Comparison of ENCODE assay signal across 8 cellular contexts in the genomic region with DNA sequence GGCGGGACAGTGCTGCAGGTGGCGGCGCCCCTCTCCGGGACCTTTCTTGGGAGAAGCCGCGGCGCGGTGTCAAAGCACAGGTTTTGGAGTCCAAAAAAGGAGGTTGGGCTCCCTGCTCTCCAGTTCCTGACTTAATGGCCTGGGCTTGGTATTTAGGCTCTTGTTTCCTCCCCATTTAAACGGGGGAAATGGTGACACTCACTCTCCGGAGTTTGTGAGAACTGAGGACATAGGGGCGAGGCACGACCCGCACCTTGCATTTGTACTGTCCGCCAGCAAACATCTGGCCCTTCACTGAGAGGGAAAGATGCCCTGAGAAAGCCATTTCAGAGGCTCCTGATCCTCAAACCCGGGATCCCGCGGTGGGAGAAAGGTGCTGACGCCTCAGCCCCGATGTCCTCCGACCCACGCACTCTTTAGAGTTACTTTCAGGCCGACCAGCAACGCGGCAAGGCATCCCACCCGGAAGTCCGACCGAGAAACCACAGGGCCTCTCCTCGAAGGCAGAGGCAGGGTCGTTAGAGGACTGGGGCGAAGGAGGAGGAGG. TPM values are rescaled to one million over a fixed set of nuclear protein-coding genes. Genes with fewer than 3 reads are reported as not detected.
DNase-seq lines count a peak whose midpoint lies in the region; TF ChIP-seq lines count a peak whose summit lies in the region.

No MANE protein-coding gene starts in this region.

- H3K36me3 ChIP-seq in SJSA1 (peaks cover 5% of the 10 kb centered on the region), mesodermal cell (ENCODE audit: control insufficient read depth, insufficient read depth, low read length) (peaks cover 9% of the 10 kb centered on the region), tibial nerve (peaks cover 0 to 3% (median 0%) of the 10 kb centered on the region in 3 donors)

- TF ChIP-seq EP300 in tibial nerve (IDR thresholded peaks at IDR 0.05): no peak

- H3K9me3 ChIP-seq in SJSA1 (replicated peaks) (no peaks in the 10 kb centered on the region), mesodermal cell (ENCODE audit: control insufficient read depth, low read length) (no peaks in the 10 kb centered on the region), tibial nerve (no peaks in the 10 kb centered on the region)

- H3K4me1 ChIP-seq in SJSA1 (replicated peaks) (peaks cover 16% of the 10 kb centered on the region), mesodermal cell (ENCODE audit: control insufficient read depth, insufficient read depth, low read length, poor library complexity, severe bottlenecking) (peaks cover 10% of the 10 kb centered on the region), tibial nerve (peaks cover 0 to 30% (median 7%) of the 10 kb centered on the region in 4 donors)

- no peak for TF ChIP-seq CTCF in coronary artery (IDR thresholded peaks at IDR 0.05)
- TF ChIP-seq CTCF in tibial nerve (IDR thresholded peaks at IDR 0.05): no peak

- no peaks in the 10 kb centered on the region; the same call in 1 of the 2 replicates for H3K27me3 ChIP-seq in SJSA1 (replicated peaks)
- H3K27me3 ChIP-seq in tibial nerve: no peaks in the 10 kb centered on the region

- no peak for TF ChIP-seq POLR2A in tibial nerve (IDR thresholded peaks at IDR 0.05)
- TF ChIP-seq POLR2A in erythroblast (IDR thresholded peaks at IDR 0.05; ENCODE audit: low read length): no peak

- peak overlapping the region; percentile 51; the same call in 1 of the 2 replicates for H3K4me3 ChIP-seq in GM08714 (ENCODE audit: low read length)
- peak overlapping the region; percentile 29 for H3K4me3 ChIP-seq in SJSA1
- peak overlapping the region; percentile 80 for H3K4me3 ChIP-seq in coronary artery
- peak overlapping the region; percentile 30 for H3K4me3 ChIP-seq in mesodermal cell (ENCODE audit: extremely low read depth, insufficient read depth, low read length, poor library complexity, severe bottlenecking)
- peak overlapping the region; percentile 34 to 77 (median 58) for H3K4me3 ChIP-seq in tibial nerve

- DNase-seq in SJSA1 (ENCODE audit: low read depth in 1 of 2, low spot score in 2 of 2) (no peak), coronary artery (ENCODE audit: low spot score) (peak; percentile 92), tibial nerve (ENCODE audit: low spot score in 2 of 2) (no peak), erythroblast (lab: John Stamatoyannopoulos, UW) (no peak), GDM1 (lab: John Stamatoyannopoulos, UW) (no peak), DMS114 treated with DMSO at 0.1 percent for 48 hours (lab: John Stamatoyannopoulos, UW; ENCODE audit: unreplicated experiment) (no peak)

- H3K27ac ChIP-seq in SJSA1: peak overlapping the region; percentile 100
- peak overlapping the region; percentile 88 to 95 for H3K27ac ChIP-seq in coronary artery
- H3K27ac ChIP-seq in mesodermal cell (ENCODE audit: low read depth, low read length, severe bottlenecking): peak overlapping the region; percentile 100
- H3K27ac ChIP-seq in tibial nerve: peak overlapping the region; percentile 98 to 100 (median 99)

- WGBS in mesodermal cell (ENCODE audit: insufficient coverage in 2 of 2), 2 experiments: 6 to 10% methylated on average over 28 to 29 of the region's 30 CpGs
- WGBS in tibial nerve, 2 donors: 6 to 7% methylated on average over 23 to 30 of the region's 30 CpGs

RNA-seq across cellular contexts. Expression of a gene that starts 2.9 kb away (rescaled TPM):
- total RNA-seq in SJSA1 (2014; rRNA removed; shearing (Covaris generic)): 97.4 and 102 TPM in 2 replicates
- 93.1 TPM for polyA plus RNA-seq in mesodermal cell (2013, experiment 1 of 2)
- polyA plus RNA-seq in mesodermal cell (2013, experiment 2 of 2): 110 TPM
- 10 to 100 TPM; 31.7 to 75.0 (median 48.0) TPM for total RNA-seq in tibial nerve

RNA-seq across cellular contexts. Expression of a gene that starts 9.6 kb away (rescaled TPM):
- not detected in 2 replicates for total RNA-seq in SJSA1 (2014; rRNA removed; shearing (Covaris generic))
- polyA plus RNA-seq in mesodermal cell (2013, experiment 1 of 2): not detected
- not detected for polyA plus RNA-seq in mesodermal cell (2013, experiment 2 of 2)
- not detected for total RNA-seq in tibial nerve

RNA-seq across cellular contexts. Expression of a gene that starts 10.4 kb away (rescaled TPM):
- 45.7 and 45.8 TPM in 2 replicates for total RNA-seq in SJSA1 (2014; rRNA removed; shearing (Covaris generic))
- 54.7 TPM for polyA plus RNA-seq in mesodermal cell (2013, experiment 1 of 2)
- polyA plus RNA-seq in mesodermal cell (2013, experiment 2 of 2): 54.2 TPM
- total RNA-seq in tibial nerve: 10 to 100 TPM; 25.9 to 39.1 (median 29.2) TPM

RNA-seq across cellular contexts. Expression of a gene that starts 37.0 kb away (rescaled TPM):
- 33.6 and 33.8 TPM in 2 replicates for total RNA-seq in SJSA1 (2014; rRNA removed; shearing (Covaris generic))
- polyA plus RNA-seq in mesodermal cell (2013, experiment 1 of 2): 47.4 TPM
- 44.0 TPM for polyA plus RNA-seq in mesodermal cell (2013, experiment 2 of 2)
- total RNA-seq in tibial nerve: 10 to 100 TPM; 51.3 to 94.4 (median 67.0) TPM

RNA-seq across cellular contexts. Expression of a gene that starts 38.5 kb away (rescaled TPM):
- total RNA-seq in SJSA1 (2014; rRNA removed; shearing (Covaris generic)): 452 and 454 TPM in 2 replicates
- 157 TPM for polyA plus RNA-seq in mesodermal cell (2013, experiment 1 of 2)
- 150 TPM for polyA plus RNA-seq in mesodermal cell (2013, experiment 2 of 2)
- 100 to 1,000 TPM; 108 to 148 (median 133) TPM for total RNA-seq in tibial nerve

Comparison
In these comparisons a context has a peak if more than half of its experiments do, and no peak if none do; other contexts are left out.
1. H3K4me3 ChIP-seq: peak in every context shown above with its lines; median percentile 80 in coronary artery; 58 in tibial nerve; 51 in GM08714; 30 in mesodermal cell; 29 in SJSA1.